In genomic region chr9:108921200-108921599, GRCh38 we compare ENCODE assay signal across 38 cellular contexts. TPM values are rescaled to one million over a fixed set of nuclear protein-coding genes. Genes with fewer than 3 reads are reported as not detected.
"Had no signal": no experiment of that assay in that cellular context is flagged by ENCODE, and none has a peak within 500 bp of the region (broad histone marks: within the 10 kb centered on the region; RNA-seq: fewer than 3 reads in every experiment).

No MANE protein-coding gene starts in this region.

- H3K4me3 ChIP-seq: MG63 had no signal

- H3K9me3 ChIP-seq: MG63 had no signal

- DNase-seq: Karpas-422, Kasumi-1, MG63, MM.1S, MV-4-11, NCI-H1048, NCI-H1092, NCI-H1092 treated with DMSO at 0.1 percent for 48 hours, NCI-H1105, NCI-H1105 treated with DMSO at 0.1 percent for 48 hours, NCI-H1417, NCI-H1417 treated with DMSO at 0.1 percent for 48 hours, NCI-H1436, NCI-H1436 treated with DMSO at 0.1 percent for 48 hours, NCI-H146, NCI-H1694, NCI-H1694 treated with DMSO at 0.1 percent for 48 hours, NCI-H187, NCI-H187 treated with DMSO at 0.1 percent for 48 hours, NCI-H1930, NCI-H2029, NCI-H2029 treated with DMSO at 0.1 percent for 48 hours, NCI-H2081, NCI-H2081 treated with DMSO at 0.1 percent for 48 hours, NCI-H2107, NCI-H2171, NCI-H2171 treated with DMSO at 0.1 percent for 48 hours, NCI-H2227 treated with DMSO at 0.1 percent for 48 hours, NCI-H226, NCI-H345, NCI-H446, NCI-H446 treated with DMSO at 0.1 percent for 48 hours, NCI-H510A, NCI-H510A treated with DMSO at 0.1 percent for 48 hours had no signal

RNA-seq across cellular contexts. Expression of gene ACTL7A, which starts 59.1 kb away (rescaled TPM):
- total RNA-seq: LHCN-M2, M059J, MCF 10A, NCI-H460 had no signal
